ENCODE assay signal across 23 cellular contexts in the genomic region with DNA sequence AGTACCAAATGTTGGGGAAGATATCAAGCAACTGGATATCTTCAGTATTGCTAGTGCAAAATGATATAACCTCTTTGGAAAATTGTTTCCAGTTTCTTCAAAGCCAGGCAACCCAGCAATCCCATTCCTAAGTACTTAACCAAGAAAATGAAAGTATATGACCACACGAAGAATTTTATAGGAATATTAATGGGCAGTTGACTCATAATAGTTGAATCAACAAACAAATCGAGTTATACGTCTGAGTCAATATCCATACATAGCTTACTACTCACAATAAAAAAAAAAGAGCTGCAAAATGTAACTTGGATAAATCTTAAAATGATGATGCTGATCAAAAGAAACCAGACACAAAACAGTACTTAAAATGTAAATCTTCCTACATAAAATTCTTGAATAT.
"Had no signal": no experiment of that assay in that cellular context is flagged by ENCODE, and none has a peak within 500 bp of the region (broad histone marks: within the 10 kb centered on the region; RNA-seq: fewer than 3 reads in every experiment).

No MANE protein-coding gene starts in this region.

- ATAC-seq: activated T-helper 17 cell treated with anti-CD3 and anti-CD28 coated beads, Interleukin-2, amount 50 U/mL, for 72 hours; left lung; natural killer cell; stimulated activated naive B cell treated with anti-CD40 and anti-IgM and Interleukin-4, amounts not matched to agents 10 μg/mL and 1 μg/mL and 100 μg/mL, for 72 hours; WTC11 had no signal

- H3K27ac Mint-ChIP-seq: activated naive CD8-positive, alpha-beta T cell; activated T-cell treated with anti-CD3 and anti-CD28 coated beads, Interleukin-2, amount 50 U/mL, for 24 hours; activated T-helper 17 cell treated with anti-CD3 and anti-CD28 coated beads, Interleukin-2, amount 50 U/mL, for 72 hours; natural killer cell; stimulated activated naive B cell treated with anti-CD40 and anti-IgM and Interleukin-4, amounts not matched to agents 10 μg/mL and 1 μg/mL and 100 μg/mL, for 72 hours; type B pancreatic cell; WTC11 had no signal

- H3K36me3 ChIP-seq: adrenal gland, ascending aorta, left lung, ovary, prostate gland, thoracic aorta, vagina had no signal

- H3K9me3 ChIP-seq: adrenal gland, ascending aorta, ovary, prostate gland, thoracic aorta, vagina had no signal

- H3K27ac ChIP-seq: adrenal gland, ascending aorta, left lung, ovary, prostate gland, thoracic aorta, vagina had no signal

- H3K36me3 Mint-ChIP-seq: activated naive CD8-positive, alpha-beta T cell; natural killer cell; stimulated activated naive B cell treated with anti-CD40 and anti-IgM and Interleukin-4, amounts not matched to agents 10 μg/mL and 1 μg/mL and 100 μg/mL, for 72 hours; type B pancreatic cell had no signal

- H3K27me3 Mint-ChIP-seq: activated naive CD8-positive, alpha-beta T cell; activated T-cell treated with anti-CD3 and anti-CD28 coated beads, Interleukin-2, amount 50 U/mL, for 24 hours; activated T-helper 17 cell treated with anti-CD3 and anti-CD28 coated beads, Interleukin-2, amount 50 U/mL, for 72 hours; stimulated activated naive B cell treated with anti-CD40 and anti-IgM and Interleukin-4, amounts not matched to agents 10 μg/mL and 1 μg/mL and 100 μg/mL, for 72 hours; type B pancreatic cell had no signal

- DNase-seq: activated CD8-positive, alpha-beta memory T cell treated with anti-CD3 and anti-CD28 coated beads, Interleukin-2, amount 50 U/mL, for 4 hours; activated T-cell treated with anti-CD3 and anti-CD28 coated beads, Interleukin-2, amount 50 U/mL, for 24 hours; adrenal gland; cortex of kidney; erythroblast; foreskin fibroblast; kidney glomerular epithelial cell; left lung; midbrain; natural killer cell; ovary; stimulated activated CD4-positive, alpha-beta T cell treated with anti-CD3 and anti-CD28 coated beads, Interleukin-2, amount 100 ng/mL, for 48 hours; stimulated activated CD8-positive, alpha-beta memory T cell treated with anti-CD3 and anti-CD28 coated beads, Interleukin-4, amount 100 ng/mL, for 48 hours; stimulated activated naive B cell treated with anti-CD40 and anti-IgM and Interleukin-4, amounts not matched to agents 10 μg/mL and 1 μg/mL and 100 μg/mL, for 72 hours; T-helper 9 cell had no signal

- H3K4me1 ChIP-seq: adrenal gland, ascending aorta, left lung, prostate gland, vagina had no signal

- H3K4me3 ChIP-seq: adrenal gland, ascending aorta, left lung, ovary, prostate gland, thoracic aorta, vagina had no signal

- H3K9me3 Mint-ChIP-seq: activated T-cell treated with anti-CD3 and anti-CD28 coated beads, Interleukin-2, amount 50 U/mL, for 24 hours; type B pancreatic cell had no signal

- H3K4me1 Mint-ChIP-seq: activated T-helper 17 cell treated with anti-CD3 and anti-CD28 coated beads, Interleukin-2, amount 50 U/mL, for 72 hours; natural killer cell; stimulated activated naive B cell treated with anti-CD40 and anti-IgM and Interleukin-4, amounts not matched to agents 10 μg/mL and 1 μg/mL and 100 μg/mL, for 72 hours; WTC11 had no signal

- H3K4me3 Mint-ChIP-seq: activated naive CD8-positive, alpha-beta T cell; activated T-cell treated with anti-CD3 and anti-CD28 coated beads, Interleukin-2, amount 50 U/mL, for 24 hours; activated T-helper 17 cell treated with anti-CD3 and anti-CD28 coated beads, Interleukin-2, amount 50 U/mL, for 72 hours; natural killer cell; stimulated activated naive B cell treated with anti-CD40 and anti-IgM and Interleukin-4, amounts not matched to agents 10 μg/mL and 1 μg/mL and 100 μg/mL, for 72 hours; type B pancreatic cell; WTC11 had no signal

- H3K27me3 ChIP-seq: adrenal gland, ascending aorta, left lung, ovary, vagina had no signal
